18 cellular contexts compared by ENCODE assay signal in genomic region chr7:139488810-139489209, GRCh38. TPM values are rescaled to one million over a fixed set of nuclear protein-coding genes. Genes with fewer than 3 reads are reported as not detected.
DNase-seq lines count a peak whose midpoint lies in the region; ATAC-seq and TF ChIP-seq lines count a peak whose summit lies in the region.
"Had no signal": no experiment of that assay in that cellular context is flagged by ENCODE, and none has a peak within 500 bp of the region (broad histone marks: within the 10 kb centered on the region; RNA-seq: fewer than 3 reads in every experiment).

No MANE protein-coding gene starts in this region.

- H3K4ac ChIP-seq in mesenchymal stem cell (ENCODE audit: low read depth in 1 of 2, low read length in 2 of 2): no peak overlapping the region

- peaks cover 0 to 6% of the 10 kb centered on the region in 2 experiments; a peak in 1 of 4 replicates for H3K4me1 ChIP-seq in SK-N-SH (ENCODE audit: control insufficient read depth in 1 of 2, insufficient read depth in 2 of 2, low read depth in 1 of 2, low read length in 1 of 2)
- no peaks in the 10 kb centered on the region for H3K4me1 ChIP-seq in adipocyte (ENCODE audit: control insufficient read depth, insufficient read depth, low read length)
- H3K4me1 ChIP-seq in mesenchymal stem cell (ENCODE audit: control insufficient read depth, insufficient read depth, low read depth, low read length): peaks cover 9% of the 10 kb centered on the region
- H3K4me1 ChIP-seq in thyroid gland: peaks cover 19 to 29% of the 10 kb centered on the region in 2 donors
- H3K4me1 ChIP-seq: A549 had no signal

- H3K4me2 ChIP-seq in SK-N-SH (no peak overlapping the region), mesenchymal stem cell (ENCODE audit: low read length, poor library complexity, severe bottlenecking) (no peak overlapping the region)
- H3K4me2 ChIP-seq: A549 had no signal

- no peak overlapping the region for H3K18ac ChIP-seq in mesenchymal stem cell (ENCODE audit: low read depth in 1 of 2, low read length in 2 of 2)

- TF ChIP-seq EP300 in SK-N-SH (IDR thresholded peaks at IDR 0.05; ENCODE audit: borderline replicate concordance in 1 of 2, low read depth in 1 of 2, low read length in 1 of 2): no peak

- no peaks in the 10 kb centered on the region for H3K9me2 ChIP-seq in SK-N-SH

- no peaks in the 10 kb centered on the region for H3K79me2 ChIP-seq in SK-N-SH (ENCODE audit: insufficient read depth)

- H3K9me3 ChIP-seq in SK-N-SH: no peaks in the 10 kb centered on the region
- peaks cover 18% of the 10 kb centered on the region for H3K9me3 ChIP-seq in adipocyte (ENCODE audit: control insufficient read depth, low read length)
- peaks cover 11% of the 10 kb centered on the region for H3K9me3 ChIP-seq in mesenchymal stem cell (ENCODE audit: control insufficient read depth, low read length)
- no peaks in the 10 kb centered on the region for H3K9me3 ChIP-seq in thyroid gland

- CTCF ChIA-PET in SK-N-SH (lab: Yijun Ruan, JAX): interaction anchor here (1.1 to 4.8 kb wide), 3 partner anchors 11 to 537 kb away, joined by 3 to 37 read pairs (median 5); no protein-coding TSS in a partner anchor

- ATAC-seq in SK-N-SH treated with all-trans-retinoic acid at 6 μM for 48 hours: no peak
- no peak for ATAC-seq in HG02759 (IDR thresholded peaks at IDR 0.05; ENCODE audit: unreplicated experiment)
- ATAC-seq: A549, PC-3 had no signal

- no peak overlapping the region for H2AFZ ChIP-seq in SK-N-SH (ENCODE audit: low read depth)
- H2AFZ ChIP-seq in mesenchymal stem cell (ENCODE audit: low read depth, low read length): no peak overlapping the region

- H3K27ac ChIP-seq in SK-N-SH (ENCODE audit: low read depth in 2 of 2, low read length in 1 of 2) (no peak overlapping the region), mesenchymal stem cell (ENCODE audit: low read length, poor library complexity, severe bottlenecking) (peak overlapping the region; percentile 71), thyroid gland (peak overlapping the region; percentile 78 to 87 (median 81))
- H3K27ac ChIP-seq: A549, SK-N-MC had no signal

- H4K8ac ChIP-seq in mesenchymal stem cell (ENCODE audit: low read length): no peak overlapping the region

- no peak overlapping the region for H4K91ac ChIP-seq in mesenchymal stem cell (ENCODE audit: low read length)

- H3K14ac ChIP-seq in mesenchymal stem cell (ENCODE audit: low read length in 2 of 2): no peak overlapping the region

- H4K20me1 ChIP-seq in SK-N-SH (ENCODE audit: insufficient read depth): no peaks in the 10 kb centered on the region

- POLR2A ChIA-PET in SK-N-SH (lab: Yijun Ruan, JAX): no interaction called here

- H2BK5ac ChIP-seq in mesenchymal stem cell (ENCODE audit: low read depth, low read length, poor library complexity, severe bottlenecking): no peak overlapping the region

- TF ChIP-seq CTCF in SK-N-SH (IDR thresholded peaks at IDR 0.05): no peak
- TF ChIP-seq CTCF in thyroid gland (IDR thresholded peaks at IDR 0.05): no peak

- no peak overlapping the region for H2BK12ac ChIP-seq in mesenchymal stem cell (ENCODE audit: low read length in 2 of 2)

- H2AK5ac ChIP-seq in mesenchymal stem cell (ENCODE audit: low read length, severe bottlenecking): no peak overlapping the region

- TF ChIP-seq RAD21 in SK-N-SH (IDR thresholded peaks at IDR 0.05; ENCODE audit: low read length): no peak

- TF ChIP-seq POLR2A in thyroid gland (IDR thresholded peaks at IDR 0.05): no peak

- H2BK120ac ChIP-seq in mesenchymal stem cell (ENCODE audit: low read depth, low read length): no peak overlapping the region

- H3K27me3 ChIP-seq in SK-N-SH (ENCODE audit: insufficient read depth) (peaks cover 27% of the 10 kb centered on the region), adipocyte (replicated peaks; ENCODE audit: control insufficient read depth, insufficient read depth, low read length) (peaks cover 38% of the 10 kb centered on the region), mesenchymal stem cell (ENCODE audit: control insufficient read depth in 1 of 2, insufficient read depth in 1 of 2, low read length in 2 of 2) (peaks cover 34 to 64% of the 10 kb centered on the region in 2 experiments), thyroid gland (no peaks in the 10 kb centered on the region)

- H3K36me3 ChIP-seq in SK-N-SH (replicated peaks in 1 of 2; ENCODE audit: control insufficient read depth in 1 of 2, insufficient read depth in 2 of 2, low read length in 1 of 2) (no peaks in the 10 kb centered on the region), adipocyte (ENCODE audit: control insufficient read depth, insufficient read depth, low read length, severe bottlenecking) (no peaks in the 10 kb centered on the region), mesenchymal stem cell (ENCODE audit: control insufficient read depth in 1 of 2, insufficient read depth in 2 of 2, low read depth in 1 of 2, low read length in 2 of 2) (no peaks in the 10 kb centered on the region), thyroid gland (no peaks in the 10 kb centered on the region)

- H3K9ac ChIP-seq in SK-N-SH (no peak overlapping the region), adipocyte (ENCODE audit: low read length) (no peak overlapping the region), mesenchymal stem cell (ENCODE audit: low read length) (no peak overlapping the region)

- intact Hi-C loops in thyroid gland (cut with DNase I): loop anchor here (10.0 kb wide), 1 partner anchor 144 kb away; the partner anchor contains the start of gene FMC1

- WGBS in SK-N-SH (ENCODE audit: low lambda C conversion rate): 40% methylated on average over 4 of the region's 4 CpGs
- 49% methylated on average over 3 of the region's 4 CpGs for WGBS in mesenchymal stem cell
- 44 to 47% methylated on average over 4 of the region's 4 CpGs for WGBS in thyroid gland, 2 donors

- no peak overlapping the region for H3K4me3 ChIP-seq in SK-N-SH (ENCODE audit: low read depth in 2 of 2, low read length in 1 of 2)
- no peak overlapping the region for H3K4me3 ChIP-seq in adipocyte (ENCODE audit: low read length)
- H3K4me3 ChIP-seq in mesenchymal stem cell (ENCODE audit: insufficient read depth in 1 of 2, low read depth in 1 of 2, low read length in 2 of 2): no peak overlapping the region
- H3K4me3 ChIP-seq in thyroid gland (replicated peaks in 1 of 3): no peak overlapping the region
- H3K4me3 ChIP-seq: A549, SK-N-MC had no signal

- no peak overlapping the region for H3K23ac ChIP-seq in mesenchymal stem cell (ENCODE audit: low read length in 2 of 2)

- no peaks in the 10 kb centered on the region for H3F3A ChIP-seq in SK-N-SH (replicated peaks; ENCODE audit: insufficient read depth)

- no peak for DNase-seq in SK-N-SH
- DNase-seq in adipocyte (ENCODE audit: low read depth): peak; percentile 22
- peak; percentile 4 for DNase-seq in mesenchymal stem cell
- DNase-seq in thyroid gland: peak; percentile 55 to 71
- no peak for DNase-seq in DMS53 treated with DMSO at 0.1 percent for 48 hours (lab: John Stamatoyannopoulos, UW; ENCODE audit: unreplicated experiment)
- DNase-seq in NCI-H446 treated with DMSO at 0.1 percent for 48 hours (lab: John Stamatoyannopoulos, UW): no peak
- DNase-seq: AML-193; CD4-positive, CD25-positive, alpha-beta regulatory T cell; H7; KBM-7; NCI-H1048; NCI-H1694; NCI-H510A treated with DMSO at 0.1 percent for 48 hours; PC-3 had no signal

- H3K79me1 ChIP-seq in mesenchymal stem cell (replicated peaks; ENCODE audit: low read length, poor library complexity, severe bottlenecking): no peaks in the 10 kb centered on the region

- no peak overlapping the region for H2BK15ac ChIP-seq in mesenchymal stem cell (ENCODE audit: low read depth, poor library complexity, severe bottlenecking)

TF ChIP-seq in SK-N-SH treated with all-trans-retinoic acid at 6 μM for 48 hours, 23 proteins besides CTCF, POLR2A, EP300 and RAD21 (continues in another document):
- no peak for TF ChIP-seq BACH2 (CRISPR knock-in tag; IDR thresholded peaks at IDR 0.05; ENCODE audit: borderline replicate concordance)
- no peak for TF ChIP-seq ZNF565 (CRISPR knock-in tag; conservative IDR thresholded peaks at IDR 0.05; ENCODE audit: low read depth)
- TF ChIP-seq ISL1 (CRISPR knock-in tag; IDR thresholded peaks at IDR 0.05): 0 out of 2 replicates have a peak, but pooled peaks have one; percentile 23
- no peak for TF ChIP-seq ZNF8 (CRISPR knock-in tag; IDR thresholded peaks at IDR 0.05)
- no peak for TF ChIP-seq CSDC2 (CRISPR knock-in tag; IDR thresholded peaks at IDR 0.05)
- no peak for TF ChIP-seq ESRRG (CRISPR knock-in tag; IDR thresholded peaks at IDR 0.05)
- TF ChIP-seq SNAI2 (CRISPR knock-in tag; IDR thresholded peaks at IDR 0.05): no peak
- no peak for TF ChIP-seq OSR1 (CRISPR knock-in tag; IDR thresholded peaks at IDR 0.05)

TF ChIP-seq in SK-N-SH, 30 proteins besides CTCF, POLR2A, EP300 and RAD21 (continues in another document):
- TF ChIP-seq GABPA (IDR thresholded peaks at IDR 0.05; ENCODE audit: low read depth): no peak
- no peak for TF ChIP-seq MXI1 (IDR thresholded peaks at IDR 0.05; ENCODE audit: low read depth, low read length)
- no peak for TF ChIP-seq CHD2 (IDR thresholded peaks at IDR 0.05; ENCODE audit: low read length, partially characterized antibody)
- no peak for TF ChIP-seq TAF1 (IDR thresholded peaks at IDR 0.05; ENCODE audit: borderline replicate concordance, low read depth, low read length)
- TF ChIP-seq TEAD4 (IDR thresholded peaks at IDR 0.05; ENCODE audit: borderline replicate concordance, insufficient read depth): no peak

RNA-seq across cellular contexts. Expression of gene KLRG2, which starts 5.3 kb away (rescaled TPM):
- 0.07 and 0.10 TPM in 2 replicates for polyA plus RNA-seq in SK-N-SH (2012; rRNA removed)
- polyA plus RNA-seq in SK-N-SH (2012; cell fraction: cytosol; rRNA removed): 0.04 TPM in 2 replicates
- 0.05 TPM in 1 of 2 replicates, not detected in the other for polyA plus RNA-seq in SK-N-SH (2012; cell fraction: nucleus; rRNA removed)
- polyA plus RNA-seq in mesenchymal stem cell (2013, experiment 1 of 2): not detected
- not detected for polyA plus RNA-seq in mesenchymal stem cell (2013, experiment 2 of 2)
- 10 to 100 TPM; 20.7 to 45.8 (median 23.0) TPM for total RNA-seq in thyroid gland
- total RNA-seq: CD4-positive, CD25-positive, alpha-beta regulatory T cell had no signal
- polyA plus RNA-seq: CD4-positive, CD25-positive, alpha-beta regulatory T cell had no signal

RNA-seq across cellular contexts. Expression of gene CLEC2L, which starts 34.7 kb away (rescaled TPM):
- polyA plus RNA-seq in SK-N-SH (2012; rRNA removed): not detected in 2 replicates
- 0.01 TPM in 1 of 2 replicates, not detected in the other for polyA plus RNA-seq in SK-N-SH (2012; cell fraction: cytosol; rRNA removed)
- polyA plus RNA-seq in SK-N-SH (2012; cell fraction: nucleus; rRNA removed): 0.02 TPM in 1 of 2 replicates, not detected in the other
- polyA plus RNA-seq in mesenchymal stem cell (2013, experiment 1 of 2): not detected
- polyA plus RNA-seq in mesenchymal stem cell (2013, experiment 2 of 2): not detected
- total RNA-seq in thyroid gland: not detected
- total RNA-seq: H7, PC-3 had no signal
- polyA plus RNA-seq: CD4-positive, CD25-positive, alpha-beta regulatory T cell had no signal

Comparison
In these comparisons a context has a peak if more than half of its experiments do, and no peak if none do; other contexts are left out.
1. DNase-seq: peak in adipocyte (single experiment), mesenchymal stem cell (single experiment) and thyroid gland (2 of 2); none in SK-N-SH (single experiment), DMS53 treated with DMSO at 0.1 percent for 48 hours (single experiment) and NCI-H446 treated with DMSO at 0.1 percent for 48 hours (single experiment).
2. H3K27ac ChIP-seq: peak in mesenchymal stem cell (single experiment) and thyroid gland (3 of 3); none in SK-N-SH (0 of 2).